In the genomic region with DNA sequence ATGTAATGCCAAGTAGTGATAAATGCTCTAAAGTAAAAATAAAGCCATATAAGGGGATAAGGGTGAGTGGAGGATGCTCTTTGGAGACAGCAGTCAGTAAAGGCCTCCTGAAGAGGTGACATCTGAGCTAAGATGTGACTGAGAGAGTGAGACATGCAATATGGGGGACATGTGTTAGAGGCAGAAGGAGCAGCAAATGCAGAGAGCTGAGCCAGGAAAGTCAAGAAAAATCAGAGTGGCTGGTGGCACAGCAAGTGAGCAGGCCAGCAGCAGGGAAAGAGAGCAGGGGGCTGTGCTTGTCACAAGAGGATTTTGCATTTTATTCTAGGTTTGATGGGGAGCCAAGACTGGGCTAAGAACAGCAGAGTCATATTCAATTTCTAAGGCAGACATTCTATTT, we compare ENCODE assay signal across 23 cellular contexts.
"Had no signal": no experiment of that assay in that cellular context is flagged by ENCODE, and none has a peak within 500 bp of the region (broad histone marks: within the 10 kb centered on the region; RNA-seq: fewer than 3 reads in every experiment).

No MANE protein-coding gene starts in this region.

- H3K9me3 ChIP-seq: heart left ventricle, psoas muscle, spleen, tibial artery, upper lobe of right lung, vagina had no signal

- ATAC-seq: heart left ventricle; left colon; left ventricle myocardium superior; naive thymus-derived CD4-positive, alpha-beta T cell; psoas muscle; sciatic nerve; stimulated activated memory B cell treated with anti-CD40 and anti-IgM and Interleukin-4, amounts not matched to agents 10 μg/mL and 1 μg/mL and 100 μg/mL, for 72 hours; upper lobe of right lung had no signal

- H3K9ac ChIP-seq: parathyroid adenoma had no signal

- H3K27ac ChIP-seq: heart left ventricle, parathyroid adenoma, psoas muscle, spleen, tibial artery, upper lobe of right lung, vagina had no signal

- H3K27me3 ChIP-seq: spleen, tibial artery, upper lobe of right lung, vagina had no signal

- H3K36me3 ChIP-seq: heart left ventricle, spleen, tibial artery, upper lobe of right lung, vagina had no signal

- DNase-seq: effector CD4-positive, alpha-beta T cell; endodermal cell; erythroblast; foreskin melanocyte; heart left ventricle; hippocampal formation; left colon; left ventricle myocardium superior; mesendoderm; naive thymus-derived CD4-positive, alpha-beta T cell; nephron progenitor cell; psoas muscle; stimulated activated CD4-positive, alpha-beta T cell treated with anti-CD3 and anti-CD28 coated beads, Interleukin-15, amount 100 ng/mL, for 24 hours; stimulated activated CD4-positive, alpha-beta T cell treated with anti-CD3 and anti-CD28 coated beads, Interleukin-1b, Interleukin-23, amount 100 ng/mL, for 48 hours; stimulated activated CD4-positive, alpha-beta T cell treated with anti-CD3 and anti-CD28 coated beads, Interleukin-4, amount 100 ng/mL, for 24 hours; tibial artery; upper lobe of right lung had no signal

- H3K4me1 ChIP-seq: parathyroid adenoma, psoas muscle, spleen, tibial artery, upper lobe of right lung had no signal

- H3K4me3 ChIP-seq: heart left ventricle, lung, psoas muscle, spleen, tibial artery, upper lobe of right lung, vagina had no signal

- H2AFZ ChIP-seq: parathyroid adenoma had no signal
